16 cellular contexts compared by ENCODE assay signal in the genomic region with DNA sequence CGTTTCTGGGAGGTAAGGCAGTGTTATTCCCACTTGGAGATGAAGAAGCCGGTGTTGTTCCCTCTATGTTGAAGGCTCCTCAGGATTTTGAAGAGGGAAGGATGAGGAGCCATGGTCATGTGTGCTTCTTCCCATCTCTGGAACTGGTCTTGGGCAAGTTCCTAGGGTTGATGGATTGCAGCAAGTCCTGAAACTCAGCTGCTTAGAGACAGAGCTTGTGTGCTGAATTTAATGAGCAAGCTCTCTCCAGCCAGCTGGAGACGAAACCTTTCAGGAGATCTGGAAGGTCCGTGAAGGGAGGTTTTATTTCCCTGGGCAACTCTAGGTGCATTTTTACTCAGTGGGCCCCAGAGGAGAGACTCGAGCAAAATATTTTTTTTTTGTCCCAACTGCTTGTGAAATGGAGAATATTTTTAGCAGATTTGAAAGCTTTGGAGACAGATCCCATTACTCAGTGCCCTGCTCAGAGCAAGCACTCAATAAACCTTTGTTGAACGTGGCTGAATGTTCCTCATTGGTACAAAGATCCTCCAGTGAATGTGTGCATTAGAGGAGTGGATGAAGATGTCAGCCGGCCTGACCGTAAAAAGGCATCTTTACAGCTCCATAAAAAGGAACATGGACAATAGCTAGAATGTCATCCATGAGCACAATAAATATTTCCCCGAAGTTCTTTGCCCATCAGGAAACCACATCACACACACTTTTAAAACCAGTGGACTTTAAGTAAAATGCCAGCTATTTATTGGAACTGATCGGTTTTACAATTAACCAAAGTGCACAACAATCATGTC. TPM values are rescaled to one million over a fixed set of nuclear protein-coding genes. Genes with fewer than 3 reads are reported as not detected.
DNase-seq lines count a peak whose midpoint lies in the region; ATAC-seq and TF ChIP-seq lines count a peak whose summit lies in the region.
"Had no signal": no experiment of that assay in that cellular context is flagged by ENCODE, and none has a peak within 500 bp of the region (broad histone marks: within the 10 kb centered on the region; RNA-seq: fewer than 3 reads in every experiment).

No MANE protein-coding gene starts in this region.

- H3K4me3 ChIP-seq in gastroesophageal sphincter (no peak overlapping the region), testis (no peak overlapping the region)

- WGBS in gastroesophageal sphincter (ENCODE audit: low coverage in 1 of 2), 2 donors: 61 to 70% methylated on average over 6 to 10 of the region's 10 CpGs
- 65 to 68% methylated on average over 10 of the region's 10 CpGs for WGBS in testis, 2 donors

- no peaks in the 10 kb centered on the region for H3K9me3 ChIP-seq in gastroesophageal sphincter
- H3K9me3 ChIP-seq in testis: no peaks in the 10 kb centered on the region

- H3K27me3 ChIP-seq in gastroesophageal sphincter: no peaks in the 10 kb centered on the region
- H3K27me3 ChIP-seq in testis: no peaks in the 10 kb centered on the region

- ATAC-seq in gastroesophageal sphincter (peak; percentile 69), omental fat pad (ENCODE audit: low FRiP score) (no peak)
- ATAC-seq: PC-3 had no signal

- H3K4me1 ChIP-seq in gastroesophageal sphincter (peaks cover 0 to 6% (median 0%) of the 10 kb centered on the region in 3 donors), testis (no peaks in the 10 kb centered on the region)

- no peak for DNase-seq in HEK293T (ENCODE audit: extremely low spot score)
- peak; percentile 44 for DNase-seq in pons (ENCODE audit: low spot score)
- DNase-seq in testis: peak; percentile 43
- no peak for DNase-seq in DMS153 treated with DMSO at 0.1 percent for 48 hours (lab: John Stamatoyannopoulos, UW; ENCODE audit: unreplicated experiment)
- no peak for DNase-seq in D341Med (ENCODE audit: low spot score)
- no peak for DNase-seq in omental fat pad (ENCODE audit: low spot score)
- DNase-seq: COR-L47, DMS53, NCI-H1417 treated with DMSO at 0.1 percent for 48 hours, NCI-H1930, NCI-H2171 treated with DMSO at 0.1 percent for 48 hours, NCI-H510A, NCI-H774, PC-3 had no signal

- H3K27ac ChIP-seq in gastroesophageal sphincter (no peak overlapping the region), testis (no peak overlapping the region)
- H3K27ac ChIP-seq: RWPE1 had no signal

- TF ChIP-seq EP300 in gastroesophageal sphincter (IDR thresholded peaks at IDR 0.05): no peak

- H3K36me3 ChIP-seq in gastroesophageal sphincter (no peaks in the 10 kb centered on the region), testis (ENCODE audit: low read depth, missing control alignments) (no peaks in the 10 kb centered on the region)

- TF ChIP-seq POLR2A in gastroesophageal sphincter (IDR thresholded peaks at IDR 0.05) (no peak), testis (IDR thresholded peaks at IDR 0.05) (no peak)

- CTCF ChIA-PET in HEK293T (lab: Yijun Ruan, JAX): no interaction called here

- intact Hi-C loops in testis (cut with DNase I; ENCODE audit: low total_unique reads): no loop called here

- TF ChIP-seq CTCF in gastroesophageal sphincter (IDR thresholded peaks at IDR 0.05) (no peak), testis (IDR thresholded peaks at IDR 0.05) (no peak), omental fat pad (IDR thresholded peaks at IDR 0.05) (no peak)

- POLR2A ChIA-PET in HEK293T (lab: Yijun Ruan, JAX): no interaction called here

TF ChIP-seq in HEK293T, 16 proteins besides CTCF, POLR2A, EP300 and RAD21:
- TF ChIP-seq, protein P1, sequence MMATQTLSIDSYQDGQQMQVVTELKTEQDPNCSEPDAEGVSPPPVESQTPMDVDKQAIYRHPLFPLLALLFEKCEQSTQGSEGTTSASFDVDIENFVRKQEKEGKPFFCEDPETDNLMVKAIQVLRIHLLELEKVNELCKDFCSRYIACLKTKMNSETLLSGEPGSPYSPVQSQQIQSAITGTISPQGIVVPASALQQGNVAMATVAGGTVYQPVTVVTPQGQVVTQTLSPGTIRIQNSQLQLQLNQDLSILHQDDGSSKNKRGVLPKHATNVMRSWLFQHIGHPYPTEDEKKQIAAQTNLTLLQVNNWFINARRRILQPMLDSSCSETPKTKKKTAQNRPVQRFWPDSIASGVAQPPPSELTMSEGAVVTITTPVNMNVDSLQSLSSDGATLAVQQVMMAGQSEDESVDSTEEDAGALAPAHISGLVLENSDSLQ (IDR thresholded peaks at IDR 0.05): peak; percentile 14; the same call in 1 of the 2 replicates
- no peak for TF ChIP-seq FOXK2 (IDR thresholded peaks at IDR 0.05)

RNA-seq across cellular contexts. Expression of a gene that starts 55.7 kb away (rescaled TPM):
- total RNA-seq in gastroesophageal sphincter (100 to 1,000 TPM in 2 of 4 donors, 10 to 100 TPM in 2; 99.0 to 307 (median 112) TPM), testis (100 to 1,000 TPM in 1 of 2 donors, 10 to 100 TPM in 1; 65.4 to 120 TPM), omental fat pad (10 to 100 TPM in 1 of 4 donors, 1 to 10 TPM in 3; 5.6 to 12.8 (median 8.5) TPM)
- polyA plus RNA-seq in testis (ENCODE audit: insufficient read depth, low read depth, low replicate concordance): 53.7 TPM

Comparison
In these comparisons a context has a peak if more than half of its experiments do, and no peak if none do; other contexts are left out.
1. DNase-seq: peak in pons (single experiment) and testis (single experiment); none in HEK293T (single experiment), DMS153 treated with DMSO at 0.1 percent for 48 hours (single experiment), D341Med (single experiment) and omental fat pad (single experiment).
2. RNA of a gene that starts 55.7 kb away (total RNA-seq): 99.0 to 307 TPM in gastroesophageal sphincter and 65.4 to 120 TPM in testis; 5.6 to 12.8 TPM in omental fat pad; every median in the first group is over 4 times any median in the second.